Comparison of ENCODE assay signal across 17 cellular contexts in genomic region chr20:25191689-25192088, GRCh38.
"Had no signal": no experiment of that assay in that cellular context is flagged by ENCODE, and none has a peak within 500 bp of the region (broad histone marks: within the 10 kb centered on the region; RNA-seq: fewer than 3 reads in every experiment).

No MANE protein-coding gene starts in this region.

- H3K27ac ChIP-seq: hepatocyte, tibial nerve, vagina had no signal

- DNase-seq: activated CD4-positive, alpha-beta T cell treated with anti-CD3 and anti-CD28 coated beads, Interleukin-2, amount 10 ng/mL, durations not matched to agents 24 days and 14 days; activated CD8-positive, alpha-beta T cell treated with anti-CD3 and anti-CD28 coated beads for 36 hours; activated naive CD4-positive, alpha-beta T cell; activated naive CD8-positive, alpha-beta T cell treated with anti-CD3 and anti-CD28 coated beads for 36 hours; activated T-cell treated with anti-CD3 and anti-CD28 coated beads, Interleukin-2, amount 50 U/mL, for 1 hour; cortex of kidney; effector CD4-positive, alpha-beta T cell; midbrain; nucleus accumbens; retina; stimulated activated CD4-positive, alpha-beta T cell treated with anti-CD3 and anti-CD28 coated beads, Interleukin-2, amount 100 ng/mL, for 24 hours; stimulated activated naive CD4-positive, alpha-beta T cell treated with Interleukin-2 at 50 U/mL for 16 hours had no signal

- H3K9me3 ChIP-seq: vagina had no signal

- H3K36me3 ChIP-seq: tibial nerve, vagina had no signal

- H3K4me3 ChIP-seq: hepatocyte, tibial nerve, vagina had no signal

- H3K27me3 ChIP-seq: hepatocyte, tibial nerve, vagina had no signal

- ATAC-seq: activated CD8-positive, alpha-beta T cell treated with anti-CD3 and anti-CD28 coated beads for 36 hours; activated T-helper 17 cell treated with anti-CD3 and anti-CD28 coated beads, Interleukin-2, amount 50 U/mL, for 72 hours; esophagus mucosa had no signal
